ENCODE assay signal across 8 cellular contexts in genomic region chr17:75783803-75784472, GRCh38. TPM values are rescaled to one million over a fixed set of nuclear protein-coding genes. Genes with fewer than 3 reads are reported as not detected.
A peak's percentile ranks its signal among the peaks of the same experiment; 100 is the strongest.
DNase-seq lines count a peak whose midpoint lies in the region; ATAC-seq and TF ChIP-seq lines count a peak whose summit lies in the region.

No MANE protein-coding gene starts in this region.

- ATAC-seq in mucosa of descending colon = no peak
- ATAC-seq in HG03460 (IDR thresholded peaks at IDR 0.05; ENCODE audit: unreplicated experiment) = no peak

- DNase-seq in activated CD4-positive, alpha-beta T cell treated with anti-CD3 and anti-CD28 coated beads for 48 hours = peak; percentile 40
- no peak for DNase-seq in activated CD4-positive, alpha-beta T cell treated with anti-CD3 and anti-CD28 coated beads for 1 hour
- peak; percentile 68 for DNase-seq in NCI-H774 (lab: John Stamatoyannopoulos, UW)
- no peak for DNase-seq in colonic mucosa
- peak; percentile 64 to 76 (median 70) for DNase-seq in mucosa of descending colon
- peak in 1 of 2 donors; percentile 96 for DNase-seq in vagina (ENCODE audit: extremely low spot score in 2 of 2)
- no peak for DNase-seq in GM19238 (ENCODE audit: insufficient read length, low spot score)

- H3K9me3 ChIP-seq in colonic mucosa (no peaks in the 10 kb centered on the region), mucosa of descending colon (no peaks in the 10 kb centered on the region), vagina (no peaks in the 10 kb centered on the region)

- intact Hi-C loops in colonic mucosa (cut with DNase I) (no loop called here), mucosa of descending colon (cut with DNase I, micrococcal nuclease) (no loop called here), vagina (cut with DNase I) (no loop called here)

- H3K4me1 ChIP-seq in colonic mucosa = peaks cover 7% of the 10 kb centered on the region
- peaks cover 28% of the 10 kb centered on the region for H3K4me1 ChIP-seq in mucosa of descending colon (ENCODE audit: low read depth)
- peaks cover 64% of the 10 kb centered on the region for H3K4me1 ChIP-seq in vagina

- H3K4me3 ChIP-seq in colonic mucosa = peak overlapping the region; percentile 4
- H3K4me3 ChIP-seq in mucosa of descending colon = peak overlapping the region; percentile 58
- peak overlapping the region; percentile 62 to 86 for H3K4me3 ChIP-seq in vagina

- peak overlapping the region; percentile 60 to 72 for H3K9ac ChIP-seq in colonic mucosa (ENCODE audit: low read depth in 2 of 2, low read length in 2 of 2)

- peak overlapping the region; percentile 97 for H3K27ac ChIP-seq in colonic mucosa
- peak overlapping the region; percentile 100 for H3K27ac ChIP-seq in vagina

- H3K27me3 ChIP-seq in colonic mucosa (no peaks in the 10 kb centered on the region), vagina (no peaks in the 10 kb centered on the region)

- TF ChIP-seq POLR2A in vagina (IDR thresholded peaks at IDR 0.05) = no peak

- H3K36me3 ChIP-seq in colonic mucosa (no peaks in the 10 kb centered on the region), mucosa of descending colon (ENCODE audit: low read depth) (peaks cover 7% of the 10 kb centered on the region), vagina (peaks cover 0 to 1% of the 10 kb centered on the region in 2 donors)

- TF ChIP-seq CTCF in colonic mucosa (IDR thresholded peaks at IDR 0.05) (no peak), mucosa of descending colon (IDR thresholded peaks at IDR 0.05) (no peak), vagina (IDR thresholded peaks at IDR 0.05) (no peak)

RNA-seq across cellular contexts. Expression of gene UNK, which starts 0.7 kb away (rescaled TPM):
- total RNA-seq in colonic mucosa (10 to 100 TPM; 18.4 to 26.0 TPM), mucosa of descending colon (10 to 100 TPM; 24.5 to 27.5 (median 25.7) TPM), vagina (35.1 TPM)

RNA-seq across cellular contexts. Expression of gene GALK1, which starts 18.9 kb away (rescaled TPM):
- 10 to 100 TPM; 21.3 to 23.6 TPM for total RNA-seq in colonic mucosa
- 10 to 100 TPM in 2 of 3 donors, 1 to 10 TPM in 1; 7.1 to 18.2 (median 18.2) TPM for total RNA-seq in mucosa of descending colon
- 18.4 TPM for total RNA-seq in vagina

Comparison
In these comparisons a context has a peak if more than half of its experiments do, and no peak if none do; other contexts are left out.
1. DNase-seq: peak in activated CD4-positive, alpha-beta T cell treated with anti-CD3 and anti-CD28 coated beads for 48 hours (single experiment), NCI-H774 (single experiment) and mucosa of descending colon (3 of 3); none in activated CD4-positive, alpha-beta T cell treated with anti-CD3 and anti-CD28 coated beads for 1 hour (single experiment), colonic mucosa (single experiment) and GM19238 (single experiment).
2. H3K4me3 ChIP-seq: peak in every context shown above with its lines; median percentile 74 in vagina; 58 in mucosa of descending colon; 4 in colonic mucosa.